Comparison of ENCODE assay signal across 20 cellular contexts in genomic region chr4:169900241-169900845, GRCh38.
DNase-seq lines count a peak whose midpoint lies in the region; TF ChIP-seq lines count a peak whose summit lies in the region.
"Had no signal": no experiment of that assay in that cellular context is flagged by ENCODE, and none has a peak within 500 bp of the region (broad histone marks: within the 10 kb centered on the region; RNA-seq: fewer than 3 reads in every experiment).

No MANE protein-coding gene starts in this region.

- no peak overlapping the region for H3K4me3 ChIP-seq in tibial nerve
- H3K4me3 ChIP-seq: Peyer's patch, SJSA1 had no signal

- peak overlapping the region; percentile 3 to 64 (median 21) for H3K27ac Mint-ChIP-seq in nephron
- H3K27ac Mint-ChIP-seq: CD4-positive, CD25-positive, alpha-beta regulatory T cell had no signal

- no peaks in the 10 kb centered on the region for H3K36me3 Mint-ChIP-seq in nephron (ENCODE audit: low read depth)
- H3K36me3 Mint-ChIP-seq: CD4-positive, CD25-positive, alpha-beta regulatory T cell had no signal

- DNase-seq in Daoy (ENCODE audit: low read depth) (peak; percentile 34), LHCN-M2 (ENCODE audit: low read depth) (peak; percentile 73), astrocyte of the hippocampus (ENCODE audit: low read depth, low spot score) (peak; percentile 41), tibial nerve (ENCODE audit: low spot score in 2 of 2) (no peak), GM10266 (ENCODE audit: extremely low spot score) (no peak), medulla oblongata (ENCODE audit: extremely low spot score) (no peak), 8988T (no peak)
- DNase-seq: CD4-positive, CD25-positive, alpha-beta regulatory T cell; GOT3; KG1; MV-4-11; NCI-H1105 treated with DMSO at 0.1 percent for 48 hours; NCI-H2029 treated with DMSO at 0.1 percent for 48 hours; NCI-H2171; NCI-H345; NCI-H524; NCI-H82; Peyer's patch had no signal

- no peak overlapping the region for H3K27ac ChIP-seq in tibial nerve
- H3K27ac ChIP-seq: Peyer's patch, SJSA1 had no signal

- no peaks in the 10 kb centered on the region for H3K36me3 ChIP-seq in tibial nerve
- H3K36me3 ChIP-seq: Peyer's patch, SJSA1 had no signal

- no peaks in the 10 kb centered on the region for H3K4me1 ChIP-seq in tibial nerve
- H3K4me1 ChIP-seq: Peyer's patch, SJSA1 had no signal

- H3K27me3 ChIP-seq in tibial nerve: no peaks in the 10 kb centered on the region
- H3K27me3 ChIP-seq: Peyer's patch, SJSA1 had no signal

- H3K27me3 Mint-ChIP-seq in nephron (ENCODE audit: low read depth): peaks cover 16% of the 10 kb centered on the region
- H3K27me3 Mint-ChIP-seq: CD4-positive, CD25-positive, alpha-beta regulatory T cell had no signal

- peaks cover 2% of the 10 kb centered on the region for H3K9me3 Mint-ChIP-seq in nephron

- no peak for TF ChIP-seq CTCF in nephron (IDR thresholded peaks at IDR 0.05; ENCODE audit: unreplicated experiment in 3 of 3)
- no peak for TF ChIP-seq CTCF in tibial nerve (IDR thresholded peaks at IDR 0.05)
- TF ChIP-seq CTCF in GM10266 (IDR thresholded peaks at IDR 0.05; ENCODE audit: control insufficient read depth, insufficient read depth, low read depth, missing control alignments): no peak

- H3K9me3 ChIP-seq in tibial nerve: no peaks in the 10 kb centered on the region
- H3K9me3 ChIP-seq: Peyer's patch, SJSA1 had no signal

- no peak for TF ChIP-seq POLR2A in tibial nerve (IDR thresholded peaks at IDR 0.05)

- WGBS in tibial nerve, 2 donors: 85 to 93% methylated on average over 6 of the region's 6 CpGs

- peaks cover 29% of the 10 kb centered on the region for H3K4me1 Mint-ChIP-seq in nephron
- H3K4me1 Mint-ChIP-seq: CD4-positive, CD25-positive, alpha-beta regulatory T cell had no signal

- no peak for TF ChIP-seq EP300 in tibial nerve (IDR thresholded peaks at IDR 0.05)

- H3K4me3 Mint-ChIP-seq in nephron: peak overlapping the region in 1 of 3 experiments; percentile 43
- H3K4me3 Mint-ChIP-seq: CD4-positive, CD25-positive, alpha-beta regulatory T cell had no signal

Comparison
In these comparisons a context has a peak if more than half of its experiments do, and no peak if none do; other contexts are left out.
1. DNase-seq: peak in Daoy (single experiment), LHCN-M2 (single experiment) and astrocyte of the hippocampus (single experiment); none in tibial nerve (0 of 2), GM10266 (single experiment), medulla oblongata (single experiment) and 8988T (single experiment).